ENCODE assay signal across 12 cellular contexts in the genomic region with DNA sequence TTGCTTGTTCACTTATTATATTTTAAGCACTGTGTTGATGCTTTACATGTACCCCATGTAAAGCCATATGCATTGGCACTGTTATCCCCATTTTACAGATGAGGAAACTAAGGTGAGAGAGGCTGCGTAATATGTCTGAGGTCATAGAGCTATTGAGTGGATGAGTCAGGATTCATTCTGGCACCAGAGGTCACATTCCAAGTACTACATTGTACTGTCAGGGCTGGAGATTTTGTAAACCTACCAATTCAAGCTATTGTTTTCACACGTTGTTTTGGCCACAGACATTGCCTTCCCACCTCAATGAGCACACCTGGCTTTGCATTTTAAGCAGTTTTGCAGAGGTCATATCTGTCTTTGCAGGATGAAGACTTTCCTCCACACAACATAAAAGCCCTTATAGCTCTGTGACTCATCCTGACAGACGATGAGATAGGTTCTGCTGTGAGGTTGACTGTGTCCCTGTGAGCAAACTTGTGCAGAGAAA. TPM values are rescaled to one million over a fixed set of nuclear protein-coding genes. Genes with fewer than 3 reads are reported as not detected.
A peak's percentile ranks its signal among the peaks of the same experiment; 100 is the strongest.
DNase-seq lines count a peak whose midpoint lies in the region; ATAC-seq, FAIRE-seq and TF ChIP-seq lines count a peak whose summit lies in the region.
"Had no signal": no experiment of that assay in that cellular context is flagged by ENCODE, and none has a peak within 500 bp of the region (broad histone marks: within the 10 kb centered on the region; RNA-seq: fewer than 3 reads in every experiment).

No MANE protein-coding gene starts in this region.

- no peak overlapping the region for H3K27ac Mint-ChIP-seq in T-helper 17 cell

- no peak overlapping the region for H3K4me2 ChIP-seq in HepG2 (ENCODE audit: low read depth, low read length)

- no peaks in the 10 kb centered on the region for H3K36me3 Mint-ChIP-seq in T-helper 17 cell (ENCODE audit: low read depth)

- no peaks in the 10 kb centered on the region for H3K79me2 ChIP-seq in HepG2 (ENCODE audit: insufficient read depth, low read length)

- DNase-seq in ELF-1 (ENCODE audit: low read depth, low spot score) (peak; percentile 16), M059J (ENCODE audit: low read depth) (peak; percentile 85), cardiac fibroblast (ENCODE audit: low read depth in 2 of 2) (peak; percentile 61 to 89), HepG2 (ENCODE audit: low spot score) (peak; percentile 20), T-helper 17 cell (no peak), transverse colon (no peak)
- DNase-seq: hypothalamus, RPMI8226 had no signal

- ATAC-seq in HepG2 (no peak; the same call in 2 of the 3 replicates), T-helper 17 cell (no peak), HG02852 (IDR thresholded peaks at IDR 0.05; ENCODE audit: unreplicated experiment) (no peak), HG03196 (IDR thresholded peaks at IDR 0.05; ENCODE audit: unreplicated experiment) (no peak)
- ATAC-seq: sciatic nerve had no signal

- no peak overlapping the region for H3K9ac ChIP-seq in HepG2 (ENCODE audit: insufficient read depth, low read depth, low read length)

- BruUV-seq in HepG2 (replicated peaks; lab: Mats Ljungman, UMichigan), result no TSS peak

- no peak for TF ChIP-seq EP300 in HepG2 (IDR thresholded peaks at IDR 0.05; ENCODE audit: low read depth in 2 of 2, low read length in 2 of 2)
- no peak for TF ChIP-seq EP300 in HepG2 (CRISPR knock-in tag; IDR thresholded peaks at IDR 0.05; ENCODE audit: borderline replicate concordance)
- no peak for TF ChIP-seq EP300 in transverse colon (IDR thresholded peaks at IDR 0.05; ENCODE audit: low read depth)

- H3K36me3 ChIP-seq in HepG2 (replicated peaks in 1 of 2; ENCODE audit: control insufficient read depth in 1 of 2, insufficient read depth in 2 of 2, low read length in 2 of 2) (no peaks in the 10 kb centered on the region; a peak in 1 of 5 replicates), transverse colon (no peaks in the 10 kb centered on the region)

- TF ChIP-seq RAD21 in HepG2 (CRISPR knock-in tag; IDR thresholded peaks at IDR 0.05), result no peak

- H3K4me3 ChIP-seq in cardiac fibroblast (replicated peaks in 1 of 2; ENCODE audit: low read depth in 2 of 2, low read length in 2 of 2), result no peak overlapping the region
- H3K4me3 ChIP-seq in HepG2 (replicated peaks in 1 of 3; ENCODE audit: insufficient read depth in 1 of 3, low read depth in 2 of 3, low read length in 3 of 3), result no peak overlapping the region
- H3K4me3 ChIP-seq in transverse colon, result no peak overlapping the region

- H3K27ac ChIP-seq in HepG2 (ENCODE audit: extremely low read length, insufficient read depth, low read length) (no peak overlapping the region), transverse colon (no peak overlapping the region)

- no peaks in the 10 kb centered on the region for H3K9me3 ChIP-seq in HepG2 (ENCODE audit: low read length)
- no peaks in the 10 kb centered on the region for H3K9me3 ChIP-seq in T-helper 17 cell (ENCODE audit: control insufficient read depth, low read length, poor library complexity, severe bottlenecking)
- no peaks in the 10 kb centered on the region for H3K9me3 ChIP-seq in transverse colon

- no peak for TF ChIP-seq CTCF in cardiac fibroblast (IDR thresholded peaks at IDR 0.05; ENCODE audit: low read depth, low read length)
- TF ChIP-seq CTCF in HepG2 (CRISPR knock-in tag; IDR thresholded peaks at IDR 0.05), result no peak
- no peak for TF ChIP-seq CTCF in transverse colon (IDR thresholded peaks at IDR 0.05)

- H2AFZ ChIP-seq in HepG2 (ENCODE audit: low read length), result no peak overlapping the region

- TF ChIP-seq POLR2A in HepG2 (IDR thresholded peaks at IDR 0.05; ENCODE audit: insufficient read depth in 1 of 2, low read depth in 2 of 2, low read length in 2 of 2) (no peak), transverse colon (IDR thresholded peaks at IDR 0.05) (no peak)

- no peak overlapping the region for H3K4me3 Mint-ChIP-seq in T-helper 17 cell
- H3K4me3 Mint-ChIP-seq: central memory CD8-positive, alpha-beta T cell had no signal

- 84% methylated on average over 3 of the region's 3 CpGs for WGBS in HepG2 (ENCODE audit: low lambda C conversion rate)
- WGBS in transverse colon (ENCODE audit: low coverage in 1 of 2), 2 donors, result 60 to 71% methylated on average over 1 to 3 of the region's 3 CpGs

- CTCF ChIA-PET in HepG2 (lab: Yijun Ruan, JAX; ENCODE audit: low intra/inter-chr PET ratio, low total read pairs), result no interaction called here

- H3K4me1 ChIP-seq in HepG2 (ENCODE audit: insufficient read depth, low read length) (peaks cover 23% of the 10 kb centered on the region), transverse colon (peaks cover 0 to 10% (median 3%) of the 10 kb centered on the region in 4 donors)

- H3K27me3 ChIP-seq in HepG2 (ENCODE audit: control insufficient read depth in 1 of 2, insufficient read depth in 2 of 2, low read length in 2 of 2) (no peaks in the 10 kb centered on the region), transverse colon (no peaks in the 10 kb centered on the region)

- intact Hi-C loops in HepG2 (cut with micrococcal nuclease; ENCODE audit: unreplicated experiment), result no loop called here
- intact Hi-C loops in transverse colon (cut with DNase I; ENCODE audit: low total_unique reads), result no loop called here

- H3K4me1 Mint-ChIP-seq in T-helper 17 cell, result peaks cover 7% of the 10 kb centered on the region
- H3K4me1 Mint-ChIP-seq: central memory CD8-positive, alpha-beta T cell had no signal

- no peaks in the 10 kb centered on the region for H3K27me3 Mint-ChIP-seq in T-helper 17 cell
- H3K27me3 Mint-ChIP-seq: central memory CD8-positive, alpha-beta T cell had no signal

- no peak for FAIRE-seq in HepG2 (lab: Jason Lieb, UNC)

- no peaks in the 10 kb centered on the region for H4K20me1 ChIP-seq in HepG2 (ENCODE audit: insufficient read depth, low read length)

- in situ Hi-C loops in HepG2 (cut with HindIII; ENCODE audit: extremely low pct_ligation_motif_present, low pct_unique_long_range_greater_than_20kb) (no loop called here), transverse colon (cut with MboI; ENCODE audit: low pct_ligation_motif_present in 1 of 4, low pct_unique_long_range_greater_than_20kb in 1 of 4, low sequenced_read_pairs in 3 of 4) (no loop called here)

- POLR2A ChIA-PET in HepG2 (lab: Yijun Ruan, JAX), result no interaction called here

RNA-seq across cellular contexts. Expression of a gene that starts 33.2 kb away (rescaled TPM):
- 13.5 and 18.4 TPM in 2 replicates for total RNA-seq in M059J (2014; rRNA removed; shearing (Covaris generic))
- total RNA-seq in HepG2 (2016; rRNA removed; fragmentation: Illumina TruSeq; extraction: Trizol), result 14.5 and 15.1 TPM in 2 replicates
- total RNA-seq in HepG2 (2016; cell fraction: cytosol; rRNA removed; fragmentation: Illumina TruSeq; extraction: Trizol; ENCODE audit: low read depth), result 1.8 and 2.1 TPM in 2 replicates
- total RNA-seq in HepG2 (2016; cell fraction: insoluble cytoplasmic fraction; rRNA removed; fragmentation: Illumina TruSeq; extraction: Trizol), result 11.8 and 14.7 TPM in 2 replicates
- total RNA-seq in HepG2 (2016; cell fraction: membrane; rRNA removed; fragmentation: Illumina TruSeq; extraction: Trizol), result 5.1 and 5.2 TPM in 2 replicates
- 12.6 and 14.4 TPM in 2 replicates for total RNA-seq in HepG2 (2016; cell fraction: nucleus; rRNA removed; fragmentation: Illumina TruSeq; extraction: Trizol)
- 7.2 and 8.2 TPM in 2 replicates for polyA plus RNA-seq in HepG2 (2011; rRNA removed)
- polyA plus RNA-seq in HepG2 (2011; cell fraction: cytosol; rRNA removed), result 3.6 and 4.0 TPM in 2 replicates
- polyA plus RNA-seq in HepG2 (2011; cell fraction: nucleus; rRNA removed), result 15.9 and 18.1 TPM in 2 replicates
- 10.9 and 11.3 TPM in 2 replicates for polyA plus RNA-seq in HepG2 (2012)
- 0.49 and 0.55 TPM in 2 replicates for polyA plus RNA-seq in HepG2 (2016; cell fraction: cytosol; fragmentation: Illumina TruSeq; extraction: Trizol; ENCODE audit: low read depth)
- 7.8 and 11.0 TPM in 2 replicates for polyA plus RNA-seq in HepG2 (2016; cell fraction: insoluble cytoplasmic fraction; fragmentation: Illumina TruSeq; extraction: Trizol; ENCODE audit: low read depth)
- polyA plus RNA-seq in HepG2 (2016; cell fraction: membrane; fragmentation: Illumina TruSeq; extraction: Trizol; ENCODE audit: low read depth), result 1.5 and 2.0 TPM in 2 replicates
- 16.3 and 18.8 TPM in 2 replicates for polyA plus RNA-seq in HepG2 (2016; cell fraction: nucleus; fragmentation: Illumina TruSeq; extraction: Trizol; ENCODE audit: insufficient read depth, low read depth)
- 16.7 and 18.1 TPM in 2 replicates for polyA minus RNA-seq in HepG2 (2011; rRNA and poly(A)+ RNA removed; ENCODE audit: low replicate concordance)
- 6.1 and 8.1 TPM in 2 replicates for polyA minus RNA-seq in HepG2 (2011; cell fraction: cytosol; rRNA and poly(A)+ RNA removed)
- polyA minus RNA-seq in HepG2 (2011; cell fraction: nucleus; rRNA and poly(A)+ RNA removed), result 13.3 and 13.8 TPM in 2 replicates
- 10 to 100 TPM in 1 of 2 donors, 1 to 10 TPM in 1; 9.6 to 10.0 TPM for total RNA-seq in T-helper 17 cell
- 10 to 100 TPM; 37.5 to 44.0 (median 38.9) TPM for total RNA-seq in transverse colon

RNA-seq across cellular contexts. Expression of a gene that starts 34.4 kb away (rescaled TPM):
- total RNA-seq in M059J (2014; rRNA removed; shearing (Covaris generic)), result 55.9 and 78.5 TPM in 2 replicates
- total RNA-seq in HepG2 (2016; rRNA removed; fragmentation: Illumina TruSeq; extraction: Trizol) (73.6 and 94.9 TPM in 2 replicates), T-helper 17 cell (10 to 100 TPM; 30.1 to 36.3 TPM), transverse colon (10 to 100 TPM in 2 of 4 donors, 1 to 10 TPM in 2; 6.4 to 35.1 (median 19.9) TPM)
- total RNA-seq in HepG2 (2016; cell fraction: cytosol; rRNA removed; fragmentation: Illumina TruSeq; extraction: Trizol; ENCODE audit: low read depth), result 15.2 and 17.0 TPM in 2 replicates
- 76.1 and 101 TPM in 2 replicates for total RNA-seq in HepG2 (2016; cell fraction: insoluble cytoplasmic fraction; rRNA removed; fragmentation: Illumina TruSeq; extraction: Trizol)
- total RNA-seq in HepG2 (2016; cell fraction: membrane; rRNA removed; fragmentation: Illumina TruSeq; extraction: Trizol), result 48.5 and 59.3 TPM in 2 replicates
- total RNA-seq in HepG2 (2016; cell fraction: nucleus; rRNA removed; fragmentation: Illumina TruSeq; extraction: Trizol), result 26.5 and 29.8 TPM in 2 replicates
- polyA plus RNA-seq in HepG2 (2011; rRNA removed), result 29.5 and 35.4 TPM in 2 replicates
- 19.6 and 30.9 TPM in 2 replicates for polyA plus RNA-seq in HepG2 (2011; cell fraction: cytosol; rRNA removed)
- 15.0 and 19.9 TPM in 2 replicates for polyA plus RNA-seq in HepG2 (2011; cell fraction: nucleus; rRNA removed)
- 25.1 and 34.4 TPM in 2 replicates for polyA plus RNA-seq in HepG2 (2012)
- 17.3 and 17.5 TPM in 2 replicates for polyA plus RNA-seq in HepG2 (2016; cell fraction: cytosol; fragmentation: Illumina TruSeq; extraction: Trizol; ENCODE audit: low read depth)
- polyA plus RNA-seq in HepG2 (2016; cell fraction: insoluble cytoplasmic fraction; fragmentation: Illumina TruSeq; extraction: Trizol; ENCODE audit: low read depth), result 93.7 and 105 TPM in 2 replicates
- polyA plus RNA-seq in HepG2 (2016; cell fraction: membrane; fragmentation: Illumina TruSeq; extraction: Trizol; ENCODE audit: low read depth), result 40.2 and 43.7 TPM in 2 replicates
- polyA plus RNA-seq in HepG2 (2016; cell fraction: nucleus; fragmentation: Illumina TruSeq; extraction: Trizol; ENCODE audit: insufficient read depth, low read depth), result 53.1 and 56.0 TPM in 2 replicates
- 10.4 and 14.8 TPM in 2 replicates for polyA minus RNA-seq in HepG2 (2011; rRNA and poly(A)+ RNA removed; ENCODE audit: low replicate concordance)
- polyA minus RNA-seq in HepG2 (2011; cell fraction: cytosol; rRNA and poly(A)+ RNA removed), result 9.6 and 10.0 TPM in 2 replicates
- polyA minus RNA-seq in HepG2 (2011; cell fraction: nucleus; rRNA and poly(A)+ RNA removed), result 11.2 and 13.4 TPM in 2 replicates

Comparison
In these comparisons a context has a peak if more than half of its experiments do, and no peak if none do; other contexts are left out.
1. DNase-seq: peak in ELF-1 (single experiment), M059J (single experiment), cardiac fibroblast (2 of 2) and HepG2 (single experiment); none in T-helper 17 cell (0 of 3) and transverse colon (single experiment).